ENCODE assay signal across 7 cellular contexts in genomic region chr20:56411759-56412472, GRCh38. TPM values are rescaled to one million over a fixed set of nuclear protein-coding genes. Genes with fewer than 3 reads are reported as not detected.
A peak's percentile ranks its signal among the peaks of the same experiment; 100 is the strongest.
DNase-seq lines count a peak whose midpoint lies in the region; ATAC-seq and TF ChIP-seq lines count a peak whose summit lies in the region.

A gene with protein sequence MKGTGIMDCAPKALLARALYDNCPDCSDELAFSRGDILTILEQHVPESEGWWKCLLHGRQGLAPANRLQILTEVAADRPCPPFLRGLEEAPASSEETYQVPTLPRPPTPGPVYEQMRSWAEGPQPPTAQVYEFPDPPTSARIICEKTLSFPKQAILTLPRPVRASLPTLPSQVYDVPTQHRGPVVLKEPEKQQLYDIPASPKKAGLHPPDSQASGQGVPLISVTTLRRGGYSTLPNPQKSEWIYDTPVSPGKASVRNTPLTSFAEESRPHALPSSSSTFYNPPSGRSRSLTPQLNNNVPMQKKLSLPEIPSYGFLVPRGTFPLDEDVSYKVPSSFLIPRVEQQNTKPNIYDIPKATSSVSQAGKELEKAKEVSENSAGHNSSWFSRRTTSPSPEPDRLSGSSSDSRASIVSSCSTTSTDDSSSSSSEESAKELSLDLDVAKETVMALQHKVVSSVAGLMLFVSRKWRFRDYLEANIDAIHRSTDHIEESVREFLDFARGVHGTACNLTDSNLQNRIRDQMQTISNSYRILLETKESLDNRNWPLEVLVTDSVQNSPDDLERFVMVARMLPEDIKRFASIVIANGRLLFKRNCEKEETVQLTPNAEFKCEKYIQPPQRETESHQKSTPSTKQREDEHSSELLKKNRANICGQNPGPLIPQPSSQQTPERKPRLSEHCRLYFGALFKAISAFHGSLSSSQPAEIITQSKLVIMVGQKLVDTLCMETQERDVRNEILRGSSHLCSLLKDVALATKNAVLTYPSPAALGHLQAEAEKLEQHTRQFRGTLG (plus strand): TSS chr20:56412260. CDS start chr20:56412459, 199 bp downstream.

- ATAC-seq in GM19328 (IDR thresholded peaks at IDR 0.05; ENCODE audit: unreplicated experiment) (peak; percentile 75), HG03565 (IDR thresholded peaks at IDR 0.05; ENCODE audit: unreplicated experiment) (peak; percentile 46), thoracic aorta (ENCODE audit: insufficient number of reproducible peaks, low FRiP score, low read depth) (peak; percentile 43), SK-N-SH treated with all-trans-retinoic acid at 6 μM for 48 hours (no peak)

- peak within 1 kb of the TSS; percentile 90 for H3K27ac Mint-ChIP-seq in activated naive CD8-positive, alpha-beta T cell treated with anti-CD3 and anti-CD28 coated beads for 36 hours

- peaks cover 5% of the 10 kb centered on the region for H3K9me3 Mint-ChIP-seq in activated naive CD8-positive, alpha-beta T cell treated with anti-CD3 and anti-CD28 coated beads for 36 hours

- H3K27me3 Mint-ChIP-seq in activated naive CD8-positive, alpha-beta T cell treated with anti-CD3 and anti-CD28 coated beads for 36 hours: no peaks in the 10 kb centered on the region

- H3K4me1 ChIP-seq in thoracic aorta (ENCODE audit: control insufficient read depth in 1 of 2, low read depth in 2 of 2): no peaks in the 10 kb centered on the region

- peak within 1 kb of the TSS in 1 of 2 donors; percentile 40 for H3K27ac ChIP-seq in thoracic aorta

- H3K9me3 ChIP-seq in thoracic aorta: no peaks in the 10 kb centered on the region

- DNase-seq in activated naive CD8-positive, alpha-beta T cell treated with anti-CD3 and anti-CD28 coated beads for 36 hours: no peak
- DNase-seq in kidney tubule cell (ENCODE audit: low spot score) (peak; percentile 31), thoracic aorta (ENCODE audit: low spot score) (no peak), iPS-NIHi7 (ENCODE audit: extremely low spot score) (no peak)

- H3K27me3 ChIP-seq in thoracic aorta (replicated peaks; ENCODE audit: insufficient read depth): no peaks in the 10 kb centered on the region

- peak within 1 kb of the TSS; percentile 37 for H3K4me3 ChIP-seq in thoracic aorta

- peaks cover 45% of the 10 kb centered on the region for H3K36me3 Mint-ChIP-seq in activated naive CD8-positive, alpha-beta T cell treated with anti-CD3 and anti-CD28 coated beads for 36 hours

- H3K4me1 Mint-ChIP-seq in activated naive CD8-positive, alpha-beta T cell treated with anti-CD3 and anti-CD28 coated beads for 36 hours: peaks cover 50% of the 10 kb centered on the region

- no peak for TF ChIP-seq CTCF in thoracic aorta (IDR thresholded peaks at IDR 0.05)

- peaks cover 7% of the 10 kb centered on the region for H3K36me3 ChIP-seq in thoracic aorta

- H3K4me3 Mint-ChIP-seq in activated naive CD8-positive, alpha-beta T cell treated with anti-CD3 and anti-CD28 coated beads for 36 hours: peak within 1 kb of the TSS; percentile 80

TF ChIP-seq in SK-N-SH treated with all-trans-retinoic acid at 6 μM for 48 hours, 23 proteins besides CTCF, POLR2A, EP300 and RAD21:
- no peak for TF ChIP-seq ZNF70 (CRISPR knock-in tag; IDR thresholded peaks at IDR 0.05)
- no peak for TF ChIP-seq CSDC2 (CRISPR knock-in tag; IDR thresholded peaks at IDR 0.05)
- TF ChIP-seq, protein P1, sequence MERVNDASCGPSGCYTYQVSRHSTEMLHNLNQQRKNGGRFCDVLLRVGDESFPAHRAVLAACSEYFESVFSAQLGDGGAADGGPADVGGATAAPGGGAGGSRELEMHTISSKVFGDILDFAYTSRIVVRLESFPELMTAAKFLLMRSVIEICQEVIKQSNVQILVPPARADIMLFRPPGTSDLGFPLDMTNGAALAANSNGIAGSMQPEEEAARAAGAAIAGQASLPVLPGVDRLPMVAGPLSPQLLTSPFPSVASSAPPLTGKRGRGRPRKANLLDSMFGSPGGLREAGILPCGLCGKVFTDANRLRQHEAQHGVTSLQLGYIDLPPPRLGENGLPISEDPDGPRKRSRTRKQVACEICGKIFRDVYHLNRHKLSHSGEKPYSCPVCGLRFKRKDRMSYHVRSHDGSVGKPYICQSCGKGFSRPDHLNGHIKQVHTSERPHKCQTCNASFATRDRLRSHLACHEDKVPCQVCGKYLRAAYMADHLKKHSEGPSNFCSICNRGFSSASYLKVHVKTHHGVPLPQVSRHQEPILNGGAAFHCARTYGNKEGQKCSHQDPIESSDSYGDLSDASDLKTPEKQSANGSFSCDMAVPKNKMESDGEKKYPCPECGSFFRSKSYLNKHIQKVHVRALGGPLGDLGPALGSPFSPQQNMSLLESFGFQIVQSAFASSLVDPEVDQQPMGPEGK (CRISPR knock-in tag; IDR thresholded peaks at IDR 0.05; ENCODE audit: borderline replicate concordance): no peak
- no peak for TF ChIP-seq ZFP3 (CRISPR knock-in tag; IDR thresholded peaks at IDR 0.05)
- TF ChIP-seq ZC3H10 (CRISPR knock-in tag; IDR thresholded peaks at IDR 0.05): no peak
- no peak for TF ChIP-seq ZNF8 (CRISPR knock-in tag; IDR thresholded peaks at IDR 0.05)
- TF ChIP-seq ARNTL (CRISPR knock-in tag; IDR thresholded peaks at IDR 0.05; ENCODE audit: borderline replicate concordance, low read depth): no peak
- no peak for TF ChIP-seq TSHZ2 (CRISPR knock-in tag; IDR thresholded peaks at IDR 0.05)
- TF ChIP-seq ZFP30 (CRISPR knock-in tag; IDR thresholded peaks at IDR 0.05): no peak
- TF ChIP-seq ISL1 (CRISPR knock-in tag; IDR thresholded peaks at IDR 0.05): no peak
- TF ChIP-seq, protein P2, sequence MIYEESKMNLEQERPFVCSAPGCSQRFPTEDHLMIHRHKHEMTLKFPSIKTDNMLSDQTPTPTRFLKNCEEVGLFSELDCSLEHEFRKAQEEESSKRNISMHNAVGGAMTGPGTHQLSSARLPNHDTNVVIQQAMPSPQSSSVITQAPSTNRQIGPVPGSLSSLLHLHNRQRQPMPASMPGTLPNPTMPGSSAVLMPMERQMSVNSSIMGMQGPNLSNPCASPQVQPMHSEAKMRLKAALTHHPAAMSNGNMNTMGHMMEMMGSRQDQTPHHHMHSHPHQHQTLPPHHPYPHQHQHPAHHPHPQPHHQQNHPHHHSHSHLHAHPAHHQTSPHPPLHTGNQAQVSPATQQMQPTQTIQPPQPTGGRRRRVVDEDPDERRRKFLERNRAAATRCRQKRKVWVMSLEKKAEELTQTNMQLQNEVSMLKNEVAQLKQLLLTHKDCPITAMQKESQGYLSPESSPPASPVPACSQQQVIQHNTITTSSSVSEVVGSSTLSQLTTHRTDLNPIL (CRISPR knock-in tag; IDR thresholded peaks at IDR 0.05; ENCODE audit: low read depth): no peak
- no peak for TF ChIP-seq CSRNP3 (CRISPR knock-in tag; IDR thresholded peaks at IDR 0.05)

RNA-seq across cellular contexts. Expression of the gene that starts here (rescaled TPM):
- total RNA-seq in activated naive CD8-positive, alpha-beta T cell treated with anti-CD3 and anti-CD28 coated beads for 36 hours: 1 to 10 TPM; 3.0 to 3.4 TPM
- total RNA-seq in thoracic aorta: 1 to 10 TPM; 3.0 to 3.1 TPM
